Comparison of ENCODE assay signal across 8 cellular contexts in genomic region chr4:139651282-139652194, GRCh38. TPM values are rescaled to one million over a fixed set of nuclear protein-coding genes. Genes with fewer than 3 reads are reported as not detected.
DNase-seq lines count a peak whose midpoint lies in the region; ATAC-seq and TF ChIP-seq lines count a peak whose summit lies in the region.

No MANE protein-coding gene starts in this region.

- no peaks in the 10 kb centered on the region for H3K4me1 ChIP-seq in endodermal cell (ENCODE audit: control insufficient read depth, insufficient read depth, low read length)
- H3K4me1 ChIP-seq in mucosa of rectum (ENCODE audit: control insufficient read depth in 2 of 2, insufficient read depth in 2 of 2, low read length in 2 of 2) = no peaks in the 10 kb centered on the region

- no peaks in the 10 kb centered on the region for H3K9me3 Mint-ChIP-seq in CD4-positive, alpha-beta T cell
- H3K9me3 Mint-ChIP-seq in endodermal cell = no peaks in the 10 kb centered on the region
- no peaks in the 10 kb centered on the region for H3K9me3 Mint-ChIP-seq in stimulated activated effector memory CD8-positive, alpha-beta T cell treated with anti-CD3 and anti-CD28 coated beads, Interleukin-12 subunit alpha, Interleukin-12 subunit beta, amount 100 ng/mL, for 72 hours

- H3K9ac ChIP-seq in endodermal cell (ENCODE audit: extremely low read depth, low read length, poor library complexity, severe bottlenecking) (no peak overlapping the region), mucosa of rectum (ENCODE audit: low read depth in 1 of 2, low read length in 2 of 2) (no peak overlapping the region)

- H3K27me3 ChIP-seq in CD4-positive, alpha-beta T cell (ENCODE audit: control insufficient read depth, insufficient read depth, low read length) = no peaks in the 10 kb centered on the region
- H3K27me3 ChIP-seq in endodermal cell (ENCODE audit: control insufficient read depth, insufficient read depth, low read length, poor library complexity, severe bottlenecking) = no peaks in the 10 kb centered on the region
- no peaks in the 10 kb centered on the region for H3K27me3 ChIP-seq in mucosa of rectum (ENCODE audit: control insufficient read depth in 2 of 2, insufficient read depth in 2 of 2, low read length in 2 of 2)

- H3K9me3 ChIP-seq in CD4-positive, alpha-beta T cell (ENCODE audit: control insufficient read depth, low read length) = no peaks in the 10 kb centered on the region
- H3K9me3 ChIP-seq in endodermal cell (ENCODE audit: control insufficient read depth, low read length) (no peaks in the 10 kb centered on the region), mucosa of rectum (ENCODE audit: control insufficient read depth in 2 of 2, low read length in 2 of 2) (no peaks in the 10 kb centered on the region)

- CTCF ChIA-PET in CD4-positive, alpha-beta T cell (lab: Charles Lee) = interaction anchor here (0.6 to 2.7 kb wide), 11 partner anchors 9 to 423 kb away, joined by 3 to 12 read pairs (median 4); partner anchors contain the start of gene SETD7

- POLR2A ChIA-PET in CD4-positive, alpha-beta T cell (lab: Charles Lee) = interaction anchor here (1.2 kb wide), 1 partner anchor 620 kb away, joined by 5 read pairs; no protein-coding TSS in a partner anchor

- H3K36me3 ChIP-seq in endodermal cell (ENCODE audit: control insufficient read depth, insufficient read depth, low read length) (no peaks in the 10 kb centered on the region), mucosa of rectum (ENCODE audit: control insufficient read depth in 2 of 2, insufficient read depth in 2 of 2, low read length in 2 of 2) (no peaks in the 10 kb centered on the region)

- peak; percentile 52 to 73 (median 55) for DNase-seq in CD4-positive, alpha-beta T cell
- DNase-seq in HK-2 (ENCODE audit: unreplicated experiment) = peak; percentile 64
- peak; percentile 25 for DNase-seq in NOMO-1 treated with dmso at 0.1 percent for 144 hours (lab: John Stamatoyannopoulos, UW; ENCODE audit: unreplicated experiment)
- DNase-seq in activated CD8-positive, alpha-beta memory T cell treated with anti-CD3 and anti-CD28 coated beads for 24 hours = peak; percentile 84
- peak; percentile 90 for DNase-seq in endodermal cell
- DNase-seq in stimulated activated effector memory CD8-positive, alpha-beta T cell treated with anti-CD3 and anti-CD28 coated beads, Interleukin-12 subunit alpha, Interleukin-12 subunit beta, amount 100 ng/mL, for 72 hours (ENCODE audit: low spot score in 2 of 2) = peak; percentile 46 to 72

- WGBS in endodermal cell (ENCODE audit: insufficient coverage in 1 of 2, insufficient read length in 1 of 2), 2 experiments = 24 to 35% methylated on average over 6 to 13 of the region's 13 CpGs

- peaks cover 4% of the 10 kb centered on the region for H3K27me3 Mint-ChIP-seq in CD4-positive, alpha-beta T cell
- H3K27me3 Mint-ChIP-seq in endodermal cell (ENCODE audit: insufficient read depth) = peaks cover 10% of the 10 kb centered on the region

- no peak overlapping the region for H3K27ac Mint-ChIP-seq in CD4-positive, alpha-beta T cell
- no peak overlapping the region for H3K27ac Mint-ChIP-seq in endodermal cell
- H3K27ac Mint-ChIP-seq in stimulated activated effector memory CD8-positive, alpha-beta T cell treated with anti-CD3 and anti-CD28 coated beads, Interleukin-12 subunit alpha, Interleukin-12 subunit beta, amount 100 ng/mL, for 72 hours = no peak overlapping the region

- H3K4me3 ChIP-seq in endodermal cell (ENCODE audit: low read length) = no peak overlapping the region
- H3K4me3 ChIP-seq in mucosa of rectum (ENCODE audit: low read length in 2 of 2) = peak overlapping the region; percentile 8 to 18

- no peak overlapping the region for H3K4me3 Mint-ChIP-seq in CD4-positive, alpha-beta T cell
- H3K4me3 Mint-ChIP-seq in endodermal cell = no peak overlapping the region
- no peak overlapping the region for H3K4me3 Mint-ChIP-seq in stimulated activated effector memory CD8-positive, alpha-beta T cell treated with anti-CD3 and anti-CD28 coated beads, Interleukin-12 subunit alpha, Interleukin-12 subunit beta, amount 100 ng/mL, for 72 hours

- H3K4me1 Mint-ChIP-seq in CD4-positive, alpha-beta T cell (ENCODE audit: low read depth) = peaks cover 6% of the 10 kb centered on the region
- peaks cover 2% of the 10 kb centered on the region for H3K4me1 Mint-ChIP-seq in endodermal cell
- H3K4me1 Mint-ChIP-seq in stimulated activated effector memory CD8-positive, alpha-beta T cell treated with anti-CD3 and anti-CD28 coated beads, Interleukin-12 subunit alpha, Interleukin-12 subunit beta, amount 100 ng/mL, for 72 hours = peaks cover 11% of the 10 kb centered on the region

- TF ChIP-seq CTCF in CD4-positive, alpha-beta T cell (IDR thresholded peaks at IDR 0.05) = peak; percentile 95
- peak; percentile 97 for TF ChIP-seq CTCF in endodermal cell (conservative IDR thresholded peaks at IDR 0.05)

- intact Hi-C loops in CD4-positive, alpha-beta T cell (cut with DNase I, micrococcal nuclease) = loop anchor here (1.0 to 10.0 kb wide), 13 partner anchors 47 to 621 kb away; no protein-coding TSS in a partner anchor

- H3K27ac ChIP-seq in CD4-positive, alpha-beta T cell (ENCODE audit: low read depth, low read length) = no peak overlapping the region
- H3K27ac ChIP-seq in endodermal cell (ENCODE audit: low read depth, low read length) (no peak overlapping the region), mucosa of rectum (ENCODE audit: low read depth in 2 of 2, low read length in 2 of 2) (no peak overlapping the region)

- ATAC-seq in CD4-positive, alpha-beta T cell (ENCODE audit: poor library complexity) = peak; percentile 92
- ATAC-seq in GM19397 (IDR thresholded peaks at IDR 0.05; ENCODE audit: unreplicated experiment) = peak; percentile 90
- peak; percentile 74 for ATAC-seq in stimulated activated effector memory CD8-positive, alpha-beta T cell treated with anti-CD3 and anti-CD28 coated beads, Interleukin-12 subunit alpha, Interleukin-12 subunit beta, amount 100 ng/mL, for 72 hours

- H3K36me3 Mint-ChIP-seq in CD4-positive, alpha-beta T cell (ENCODE audit: low read depth) = no peaks in the 10 kb centered on the region
- H3K36me3 Mint-ChIP-seq in endodermal cell (ENCODE audit: low read depth) = no peaks in the 10 kb centered on the region
- H3K36me3 Mint-ChIP-seq in stimulated activated effector memory CD8-positive, alpha-beta T cell treated with anti-CD3 and anti-CD28 coated beads, Interleukin-12 subunit alpha, Interleukin-12 subunit beta, amount 100 ng/mL, for 72 hours = no peaks in the 10 kb centered on the region

RNA-seq across cellular contexts. Expression of gene MGST2, which starts 14.1 kb away (rescaled TPM):
- total RNA-seq in CD4-positive, alpha-beta T cell = 1 to 10 TPM in 1 of 2 experiments, under 1 TPM in 1; 0.70 to 3.0 TPM
- total RNA-seq in endodermal cell = 100 to 1,000 TPM; 188 to 215 TPM
- 53.2 TPM for polyA plus RNA-seq in endodermal cell (2013, experiment 1 of 2)
- polyA plus RNA-seq in endodermal cell (2013, experiment 2 of 2) = 60.4 TPM

Comparison
In these comparisons a context has a peak if more than half of its experiments do, and no peak if none do; other contexts are left out.
1. DNase-seq: peak in every context shown above with its lines; median percentile 90 in endodermal cell; 84 in activated CD8-positive, alpha-beta memory T cell treated with anti-CD3 and anti-CD28 coated beads for 24 hours; 64 in HK-2; 59 in stimulated activated effector memory CD8-positive, alpha-beta T cell treated with anti-CD3 and anti-CD28 coated beads, Interleukin-12 subunit alpha, Interleukin-12 subunit beta, amount 100 ng/mL, for 72 hours; 55 in CD4-positive, alpha-beta T cell; 25 in NOMO-1 treated with dmso at 0.1 percent for 144 hours.
2. RNA of gene MGST2, which starts 14.1 kb away (total RNA-seq): 188 to 215 TPM in endodermal cell; 0.70 to 3.0 TPM in CD4-positive, alpha-beta T cell; every median in the first group is over 10 times any median in the second.
3. Peak in every context shown above with its lines, with median percentiles within 50 percentile points of each other: ATAC-seq.